19 cellular contexts compared by ENCODE assay signal in genomic region chr6:156231353-156231752, GRCh38.
A peak's percentile ranks its signal among the peaks of the same experiment; 100 is the strongest.
DNase-seq lines count a peak whose midpoint lies in the region; ATAC-seq and TF ChIP-seq lines count a peak whose summit lies in the region.
"Had no signal": no experiment of that assay in that cellular context is flagged by ENCODE, and none has a peak within 500 bp of the region (broad histone marks: within the 10 kb centered on the region; RNA-seq: fewer than 3 reads in every experiment).

No MANE protein-coding gene starts in this region.

- H3K4me1 ChIP-seq in cardiac muscle cell (ENCODE audit: low read depth) (peaks cover 6% of the 10 kb centered on the region), endocrine pancreas (ENCODE audit: control insufficient read depth, insufficient read depth, low read length) (no peaks in the 10 kb centered on the region)

- TF ChIP-seq CTCF in cardiac muscle cell (IDR thresholded peaks at IDR 0.05; ENCODE audit: low read depth, low read length): no peak

- no peaks in the 10 kb centered on the region for H3K27me3 ChIP-seq in cardiac muscle cell
- no peaks in the 10 kb centered on the region for H3K27me3 ChIP-seq in endocrine pancreas (ENCODE audit: control insufficient read depth, insufficient read depth, low read length)

- H3K36me3 ChIP-seq in cardiac muscle cell: no peaks in the 10 kb centered on the region
- no peaks in the 10 kb centered on the region for H3K36me3 ChIP-seq in endocrine pancreas (ENCODE audit: control insufficient read depth, insufficient read depth, low read length)

- intact Hi-C loops in Right ventricle myocardium superior (cut with DNase I): no loop called here

- peak overlapping the region; percentile 19 for H3K27ac ChIP-seq in cardiac muscle cell
- H3K27ac ChIP-seq: HL-60 had no signal

- no peak for ATAC-seq in Right ventricle myocardium superior (ENCODE audit: poor library complexity)
- no peak for ATAC-seq in GM19035 (IDR thresholded peaks at IDR 0.05; ENCODE audit: unreplicated experiment)
- ATAC-seq: CD8-positive, alpha-beta T cell; HCT116; K562 had no signal

- no peak overlapping the region for H3K9ac ChIP-seq in endocrine pancreas (ENCODE audit: control insufficient read depth, insufficient read depth, low read length)

- H3K9me3 ChIP-seq in cardiac muscle cell (ENCODE audit: low read depth) (no peaks in the 10 kb centered on the region), endocrine pancreas (ENCODE audit: control insufficient read depth, low read length) (no peaks in the 10 kb centered on the region)

- H3K4me3 ChIP-seq in cardiac muscle cell (no peak overlapping the region), endocrine pancreas (ENCODE audit: control insufficient read depth, insufficient read depth, low read length) (peak overlapping the region; percentile 10)
- H3K4me3 ChIP-seq: K562 had no signal

- no peak for DNase-seq in cardiac muscle cell (ENCODE audit: low read depth in 1 of 2, low spot score in 1 of 2)
- no peak for DNase-seq in Right ventricle myocardium superior
- DNase-seq in putamen (ENCODE audit: low spot score): peak; percentile 7
- DNase-seq in C1 segment of cervical spinal cord (lab: John Stamatoyannopoulos, UW): no peak
- DNase-seq in EL: no peak
- DNase-seq: Calu3; CD8-positive, alpha-beta T cell; DMS 273 treated with DMSO at 0.1 percent for 48 hours; DMS53; DND-41; GOT3; H7; HFFc6; IMR-90 had no signal
